27 cellular contexts compared by ENCODE assay signal in genomic region chr13:73364706-73365105, GRCh38.
DNase-seq lines count a peak whose midpoint lies in the region; ATAC-seq, FAIRE-seq and TF ChIP-seq lines count a peak whose summit lies in the region.
"Had no signal": no experiment of that assay in that cellular context is flagged by ENCODE, and none has a peak within 500 bp of the region (broad histone marks: within the 10 kb centered on the region; RNA-seq: fewer than 3 reads in every experiment).

No MANE protein-coding gene starts in this region.

- H3K9me3 ChIP-seq in PC-3 (ENCODE audit: low read length) (no peaks in the 10 kb centered on the region), keratinocyte (ENCODE audit: control insufficient read depth, low read depth, low read length) (no peaks in the 10 kb centered on the region)
- H3K9me3 ChIP-seq: left ventricle myocardium inferior, SJCRH30, spleen had no signal

- H2AFZ ChIP-seq in PC-3 (ENCODE audit: low read length) = no peak overlapping the region
- H2AFZ ChIP-seq in keratinocyte (ENCODE audit: control insufficient read depth, low read length) = no peak overlapping the region
- H2AFZ ChIP-seq: GM23248 had no signal

- H3K4me3 ChIP-seq in PC-3 (ENCODE audit: low read length) = no peak overlapping the region
- H3K4me3 ChIP-seq in keratinocyte (ENCODE audit: control insufficient read depth in 2 of 3, extremely low read depth in 1 of 3, insufficient read depth in 2 of 3, low read depth in 1 of 3, low read length in 3 of 3) = no peak overlapping the region
- H3K4me3 ChIP-seq: GM23248, left ventricle myocardium inferior, SJCRH30, spleen had no signal

- peaks cover 27% of the 10 kb centered on the region for H3K4me1 ChIP-seq in PC-3 (ENCODE audit: insufficient read depth, low read length)
- H3K4me1 ChIP-seq in keratinocyte (ENCODE audit: control insufficient read depth, extremely low read depth, insufficient read depth, low read length) = peaks cover 42% of the 10 kb centered on the region
- H3K4me1 ChIP-seq: left ventricle myocardium inferior, SJCRH30, spleen had no signal

- intact Hi-C loops in PC-3 (cut with micrococcal nuclease) = no loop called here

- no peaks in the 10 kb centered on the region for H3K9me2 ChIP-seq in PC-3 (replicated peaks; ENCODE audit: low read length)

- no peak overlapping the region for H3K27ac Mint-ChIP-seq in activated naive CD4-positive, alpha-beta T cell treated with anti-CD3 and anti-CD28 coated beads, Interleukin-2, amount 50 U/mL, for 72 hours
- H3K27ac Mint-ChIP-seq: activated CD8-positive, alpha-beta T cell treated with anti-CD3 and anti-CD28 coated beads for 36 hours; mesothelial cell of epicardium; natural killer cell; stimulated activated memory B cell treated with anti-CD40 and anti-IgM and Interleukin-4, amounts not matched to agents 10 μg/mL and 1 μg/mL and 100 μg/mL, for 72 hours had no signal

- H3K36me3 ChIP-seq in PC-3 (ENCODE audit: low read depth, low read length) = no peaks in the 10 kb centered on the region
- no peaks in the 10 kb centered on the region for H3K36me3 ChIP-seq in keratinocyte (ENCODE audit: control insufficient read depth in 2 of 2, extremely low read depth in 1 of 2, insufficient read depth in 2 of 2, low read length in 2 of 2)
- H3K36me3 ChIP-seq: left ventricle myocardium inferior, SJCRH30, spleen had no signal

- no peak overlapping the region for H3K4me2 ChIP-seq in PC-3 (ENCODE audit: low read length)
- H3K4me2 ChIP-seq in keratinocyte (ENCODE audit: control insufficient read depth, extremely low read depth, insufficient read depth, low read depth, low read length) = peak overlapping the region; percentile 68

- H3K36me3 Mint-ChIP-seq in activated naive CD4-positive, alpha-beta T cell treated with anti-CD3 and anti-CD28 coated beads, Interleukin-2, amount 50 U/mL, for 72 hours = no peaks in the 10 kb centered on the region
- H3K36me3 Mint-ChIP-seq: mesothelial cell of epicardium; natural killer cell; stimulated activated memory B cell treated with anti-CD40 and anti-IgM and Interleukin-4, amounts not matched to agents 10 μg/mL and 1 μg/mL and 100 μg/mL, for 72 hours had no signal

- H3F3A ChIP-seq in PC-3 (ENCODE audit: low read length, unreplicated experiment) = no peaks in the 10 kb centered on the region

- H3K9me3 Mint-ChIP-seq in activated naive CD4-positive, alpha-beta T cell treated with anti-CD3 and anti-CD28 coated beads, Interleukin-2, amount 50 U/mL, for 72 hours = no peaks in the 10 kb centered on the region
- H3K9me3 Mint-ChIP-seq: activated CD8-positive, alpha-beta T cell treated with anti-CD3 and anti-CD28 coated beads for 36 hours; mesothelial cell of epicardium; stimulated activated memory B cell treated with anti-CD40 and anti-IgM and Interleukin-4, amounts not matched to agents 10 μg/mL and 1 μg/mL and 100 μg/mL, for 72 hours had no signal

- H3K9ac ChIP-seq in PC-3 (ENCODE audit: low read length) = peak overlapping the region; percentile 62; the same call in 1 of the 2 replicates
- peak overlapping the region; percentile 72 for H3K9ac ChIP-seq in keratinocyte (ENCODE audit: control insufficient read depth, extremely low read depth, insufficient read depth, low read length)
- H3K9ac ChIP-seq: GM23248 had no signal

- H3K9me1 ChIP-seq in keratinocyte (ENCODE audit: control insufficient read depth, extremely low read depth, insufficient read depth, low read length) = no peaks in the 10 kb centered on the region

- ATAC-seq in PC-3 (no peak), GM18861 (IDR thresholded peaks at IDR 0.05; ENCODE audit: unreplicated experiment) (no peak)
- ATAC-seq in activated naive CD4-positive, alpha-beta T cell treated with anti-CD3 and anti-CD28 coated beads, Interleukin-2, amount 50 U/mL, for 72 hours = no peak
- ATAC-seq: activated CD8-positive, alpha-beta T cell treated with anti-CD3 and anti-CD28 coated beads for 36 hours; natural killer cell; stimulated activated memory B cell treated with anti-CD40 and anti-IgM and Interleukin-4, amounts not matched to agents 10 μg/mL and 1 μg/mL and 100 μg/mL, for 72 hours had no signal

- H3K79me2 ChIP-seq in PC-3 (ENCODE audit: low read length) (no peaks in the 10 kb centered on the region), keratinocyte (ENCODE audit: control insufficient read depth, insufficient read depth, low read length) (no peaks in the 10 kb centered on the region)

- dilution Hi-C loops in keratinocyte (cut with MboI; ENCODE audit: extremely low pct_ligation_motif_present, low sequenced_read_pairs) = no loop called here

- H3K27me3 ChIP-seq in PC-3 (ENCODE audit: low read length) (no peaks in the 10 kb centered on the region), keratinocyte (ENCODE audit: control insufficient read depth, extremely low read depth, insufficient read depth, low read length) (no peaks in the 10 kb centered on the region)
- H3K27me3 ChIP-seq: SJCRH30, spleen had no signal

- POLR2A ChIA-PET in PC-3 (lab: Charles Lee; ENCODE audit: unreplicated experiment) = no interaction called here

- FAIRE-seq in keratinocyte (lab: Jason Lieb, UNC) = no peak
- FAIRE-seq: D721Med, RCC 7860, urothelium cell line had no signal

- no peaks in the 10 kb centered on the region for H4K20me1 ChIP-seq in PC-3 (ENCODE audit: low read length)
- H4K20me1 ChIP-seq in keratinocyte (ENCODE audit: control insufficient read depth, extremely low read depth, insufficient read depth, low read length) = no peaks in the 10 kb centered on the region

- H3K27ac ChIP-seq in PC-3 (ENCODE audit: low read length) (peak overlapping the region; percentile 87), keratinocyte (ENCODE audit: control insufficient read depth, insufficient read depth, low read length) (peak overlapping the region; percentile 98)
- H3K27ac ChIP-seq: C4-2B, GM23248, left ventricle myocardium inferior, SJCRH30, spleen had no signal

- DNase-seq in COLO668 (lab: John Stamatoyannopoulos, UW; ENCODE audit: unreplicated experiment) (peak; percentile 25), LoVo (ENCODE audit: low spot score) (peak; percentile 38), PC-3 (no peak), keratinocyte (ENCODE audit: low read depth, low spot score) (no peak), T-helper 9 cell (no peak)
- no peak for DNase-seq in activated naive CD4-positive, alpha-beta T cell treated with anti-CD3 and anti-CD28 coated beads, Interleukin-2, amount 50 U/mL, for 72 hours (ENCODE audit: low spot score in 2 of 2)
- DNase-seq: activated CD4-positive, alpha-beta T cell treated with anti-CD3 and anti-CD28 coated beads for 1 hour; activated CD8-positive, alpha-beta T cell treated with anti-CD3 and anti-CD28 coated beads for 36 hours; activated effector memory CD4-positive, alpha-beta T cell treated with anti-CD3 and anti-CD28 coated beads, Interleukin-2, amount 50 U/mL, for 16 hours; activated T-cell treated with anti-CD3 and anti-CD28 coated beads for 4 hours; GM23248; KG1; left ventricle myocardium inferior; natural killer cell; NCI-H2227 treated with DMSO at 0.1 percent for 48 hours; NK-92 treated with Interleukin-12 subunit alpha and Interleukin-12 subunit beta, amount 100 ng/mL, for 24 hours; retina; SJCRH30; spleen; stimulated activated CD4-positive, alpha-beta T cell treated with anti-CD3 and anti-CD28 coated beads, Interleukin-4, amount 100 ng/mL, for 1 hour had no signal

- BruUV-seq in PC-3 (replicated peaks; lab: Mats Ljungman, UMichigan) = no TSS peak

- CTCF ChIA-PET in PC-3 (lab: Charles Lee) = no interaction called here

- TF ChIP-seq CTCF in PC-3 (conservative IDR thresholded peaks at IDR 0.05; ENCODE audit: low read depth, low read length) (no peak), keratinocyte (optimal IDR thresholded peaks at IDR 0.05 in 1 of 3, IDR thresholded peaks at IDR 0.05 in 1 of 3, conservative IDR thresholded peaks at IDR 0.05 in 1 of 3; ENCODE audit: extremely low read depth in 1 of 3, insufficient read depth in 2 of 3, low read length in 3 of 3) (no peak)

Comparison
In these comparisons a context has a peak if more than half of its experiments do, and no peak if none do; other contexts are left out.
1. DNase-seq: peak in COLO668 (single experiment) and LoVo (single experiment); none in PC-3 (single experiment), keratinocyte (single experiment), activated naive CD4-positive, alpha-beta T cell treated with anti-CD3 and anti-CD28 coated beads, Interleukin-2, amount 50 U/mL, for 72 hours (0 of 2) and T-helper 9 cell (single experiment).